In genomic region chr3:86788371-86788770, GRCh38 we compare ENCODE assay signal across 18 cellular contexts.
A peak's percentile ranks its signal among the peaks of the same experiment; 100 is the strongest.
DNase-seq lines count a peak whose midpoint lies in the region; ATAC-seq and TF ChIP-seq lines count a peak whose summit lies in the region.
"Had no signal": no experiment of that assay in that cellular context is flagged by ENCODE, and none has a peak within 500 bp of the region (broad histone marks: within the 10 kb centered on the region; RNA-seq: fewer than 3 reads in every experiment).

No MANE protein-coding gene starts in this region.

- ATAC-seq in GM18868 (IDR thresholded peaks at IDR 0.05; ENCODE audit: unreplicated experiment) = no peak

- no peaks in the 10 kb centered on the region for H3K27me3 ChIP-seq in brain microvascular endothelial cell (replicated peaks)
- H3K27me3 ChIP-seq in uterus = no peaks in the 10 kb centered on the region
- H3K27me3 ChIP-seq: BE2C, Peyer's patch had no signal

- no peaks in the 10 kb centered on the region for H3K27me3 Mint-ChIP-seq in type B pancreatic cell
- no peaks in the 10 kb centered on the region for H3K27me3 Mint-ChIP-seq in progenitor cell of endocrine pancreas

- TF ChIP-seq CTCF in brain microvascular endothelial cell (IDR thresholded peaks at IDR 0.05; ENCODE audit: low read depth, low read length, missing control alignments) = no peak
- TF ChIP-seq CTCF in type B pancreatic cell (conservative IDR thresholded peaks at IDR 0.05) = no peak
- TF ChIP-seq CTCF in progenitor cell of endocrine pancreas (IDR thresholded peaks at IDR 0.05; ENCODE audit: unreplicated experiment) = no peak
- TF ChIP-seq CTCF in uterus (IDR thresholded peaks at IDR 0.05) = no peak

- H3K36me3 Mint-ChIP-seq in type B pancreatic cell = no peaks in the 10 kb centered on the region
- H3K36me3 Mint-ChIP-seq in progenitor cell of endocrine pancreas (ENCODE audit: insufficient read depth) = no peaks in the 10 kb centered on the region

- H3K4me3 ChIP-seq in brain microvascular endothelial cell (ENCODE audit: low read depth, low read length) (no peak overlapping the region), uterus (no peak overlapping the region)
- H3K4me3 ChIP-seq: Peyer's patch had no signal

- H3K4me1 ChIP-seq in uterus = no peaks in the 10 kb centered on the region
- H3K4me1 ChIP-seq: BE2C, Peyer's patch had no signal

- H3K9me3 ChIP-seq in uterus = no peaks in the 10 kb centered on the region
- H3K9me3 ChIP-seq: BE2C, Peyer's patch had no signal

- no peak for TF ChIP-seq POLR2A in uterus (IDR thresholded peaks at IDR 0.05)

- H3K27ac ChIP-seq in brain microvascular endothelial cell (no peak overlapping the region), uterus (no peak overlapping the region)
- H3K27ac ChIP-seq: Peyer's patch had no signal

- H3K36me3 ChIP-seq in brain microvascular endothelial cell (replicated peaks) = no peaks in the 10 kb centered on the region
- H3K36me3 ChIP-seq in uterus = no peaks in the 10 kb centered on the region
- H3K36me3 ChIP-seq: BE2C, Peyer's patch had no signal

- no peak overlapping the region for H3K27ac Mint-ChIP-seq in type B pancreatic cell
- no peak overlapping the region for H3K27ac Mint-ChIP-seq in progenitor cell of endocrine pancreas
- H3K27ac Mint-ChIP-seq: H9, HFFc6 had no signal

- H3K9me3 Mint-ChIP-seq in type B pancreatic cell = no peaks in the 10 kb centered on the region
- H3K9me3 Mint-ChIP-seq in progenitor cell of endocrine pancreas (ENCODE audit: low read depth) = no peaks in the 10 kb centered on the region
- H3K9me3 Mint-ChIP-seq: H9, HFFc6 had no signal

- H3K4me1 Mint-ChIP-seq in type B pancreatic cell (ENCODE audit: unreplicated experiment) (no peaks in the 10 kb centered on the region), progenitor cell of endocrine pancreas (ENCODE audit: low read depth) (no peaks in the 10 kb centered on the region)

- in situ Hi-C loops in brain microvascular endothelial cell (cut with HindIII; ENCODE audit: low pct_ligation_motif_present, low sequenced_read_pairs) = loop anchor here (25.0 kb wide), 2 partner anchors 174 to 299 kb away; no protein-coding TSS in a partner anchor

- DNase-seq in NCI-H226 (peak; percentile 22), brain microvascular endothelial cell (peak; percentile 39), myocyte (ENCODE audit: low read depth) (peak; percentile 60), type B pancreatic cell (ENCODE audit: extremely low spot score, unreplicated experiment) (no peak), progenitor cell of endocrine pancreas (ENCODE audit: low spot score, unreplicated experiment) (no peak), uterus (no peak)
- DNase-seq: BE2C, H9, HFFc6, Karpas-422, MM.1S, NCI-H1092 treated with DMSO at 0.1 percent for 48 hours, NCI-H2029 treated with DMSO at 0.1 percent for 48 hours, NCI-H2171, NCI-H446, NCI-H526, Peyer's patch had no signal

- H3K4me3 Mint-ChIP-seq in type B pancreatic cell (no peak overlapping the region), progenitor cell of endocrine pancreas (ENCODE audit: low read depth) (no peak overlapping the region)
- H3K4me3 Mint-ChIP-seq: H9, HFFc6 had no signal

- intact Hi-C loops in uterus (cut with DNase I; ENCODE audit: low total_unique reads) = no loop called here

Comparison
In these comparisons a context has a peak if more than half of its experiments do, and no peak if none do; other contexts are left out.
1. DNase-seq: peak in NCI-H226 (single experiment), brain microvascular endothelial cell (single experiment) and myocyte (single experiment); none in type B pancreatic cell (single experiment), progenitor cell of endocrine pancreas (single experiment) and uterus (0 of 2).